ENCODE assay signal across 8 cellular contexts in the genomic region with DNA sequence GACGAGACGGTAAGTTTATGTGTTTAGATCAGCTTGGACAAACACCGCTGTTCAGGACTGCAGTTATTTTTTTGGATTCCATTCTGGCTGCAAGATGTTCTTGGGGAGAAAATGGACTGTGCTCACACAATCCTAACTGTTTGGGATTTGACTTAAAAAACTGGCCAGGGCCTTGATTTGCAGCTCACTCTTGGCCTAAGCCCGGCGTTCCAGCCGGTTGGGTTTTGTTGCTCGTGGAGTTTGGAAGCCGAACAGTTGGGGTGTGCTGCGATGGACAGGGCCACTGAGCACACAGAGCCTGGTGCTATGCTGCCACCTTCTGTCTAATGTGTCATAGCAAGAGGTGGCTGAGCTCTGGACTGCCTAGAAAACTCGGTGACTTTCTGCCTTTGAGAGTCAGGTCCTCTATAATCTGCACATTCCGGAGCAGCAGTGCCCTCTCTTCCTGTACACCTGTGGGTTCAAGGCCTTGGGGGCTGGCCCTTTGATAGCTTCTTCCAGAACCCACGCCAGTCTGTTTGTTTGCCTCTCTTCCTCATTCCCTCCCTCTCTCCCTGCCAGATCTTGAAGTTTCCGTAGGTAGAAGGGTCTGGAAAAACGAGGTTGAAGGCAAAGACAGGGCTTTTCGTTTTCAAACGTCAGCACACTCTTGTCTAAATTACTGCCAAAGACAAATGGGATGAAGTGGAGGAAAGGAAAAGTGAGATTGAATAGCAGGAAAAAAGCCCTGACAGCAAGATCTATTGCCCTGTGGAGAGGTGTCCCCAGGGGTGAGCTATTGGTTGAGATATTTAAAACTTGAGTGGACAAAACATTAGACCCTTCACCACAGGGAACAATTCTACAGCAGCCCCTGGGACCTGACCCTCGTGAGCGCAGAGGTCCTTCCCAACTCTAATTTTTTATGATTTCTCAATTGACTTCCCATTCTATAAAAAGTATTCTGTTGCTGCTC.
A peak's percentile ranks its signal among the peaks of the same experiment; 100 is the strongest.
DNase-seq lines count a peak whose midpoint lies in the region; ATAC-seq and TF ChIP-seq lines count a peak whose summit lies in the region.

No MANE protein-coding gene starts in this region.

- no peak overlapping the region for H4K8ac ChIP-seq in H9 (replicated peaks; ENCODE audit: insufficient read length, low read depth, low read length)

- TF ChIP-seq CTCF in H9 (conservative IDR thresholded peaks at IDR 0.05) (peak; percentile 90), right atrium auricular region (IDR thresholded peaks at IDR 0.05) (peak; percentile 61 to 91)

- H2AFZ ChIP-seq in H9 (ENCODE audit: low read length): no peak overlapping the region

- H3K14ac ChIP-seq in H9 (ENCODE audit: insufficient read depth, low read length): no peak overlapping the region

- H3K27ac ChIP-seq in H9 (ENCODE audit: insufficient read length, low read depth, low read length) (no peak overlapping the region), right atrium auricular region (peak overlapping the region; percentile 31 to 51)

- H2BK15ac ChIP-seq in H9 (ENCODE audit: low read depth, low read length): no peak overlapping the region

- H3K18ac ChIP-seq in H9 (ENCODE audit: insufficient read length, low read depth, low read length): no peak overlapping the region

- no peaks in the 10 kb centered on the region for H3K27me3 ChIP-seq in H9 (ENCODE audit: insufficient read depth, low read length)
- no peaks in the 10 kb centered on the region for H3K27me3 ChIP-seq in right atrium auricular region

- H2AK5ac ChIP-seq in H9 (ENCODE audit: insufficient read length, low read length): no peak overlapping the region

- no peaks in the 10 kb centered on the region for H3K23me2 ChIP-seq in H9 (ENCODE audit: insufficient read length, low read depth, low read length, poor library complexity, severe bottlenecking)

- H3K4me3 Mint-ChIP-seq in H9: no peak overlapping the region

- H3K9ac ChIP-seq in H9 (ENCODE audit: extremely low read depth, insufficient read length, low read length): no peak overlapping the region

- no peak overlapping the region for H2BK20ac ChIP-seq in H9 (ENCODE audit: low read depth, low read length, poor library complexity, severe bottlenecking)

- H2BK12ac ChIP-seq in H9 (ENCODE audit: insufficient read length, low read depth, low read length): no peak overlapping the region

- no peaks in the 10 kb centered on the region for H3K79me2 ChIP-seq in H9 (ENCODE audit: insufficient read depth, low read length)

- no CpG with 5 or more reads among the region's 18 CpGs for WGBS in H9 (ENCODE audit: extremely low coverage, insufficient read length, low lambda C conversion rate)

- no peak overlapping the region for H3K27ac Mint-ChIP-seq in H9

- no peaks in the 10 kb centered on the region for H3K9me3 ChIP-seq in H9 (ENCODE audit: control insufficient read depth, low read depth, low read length)
- H3K9me3 ChIP-seq in right atrium auricular region: no peaks in the 10 kb centered on the region

- ATAC-seq in sciatic nerve (peak; percentile 99), HG03025 (IDR thresholded peaks at IDR 0.05; ENCODE audit: low FRiP score, unreplicated experiment) (no peak)

- peaks cover 3 to 6% of the 10 kb centered on the region in 2 experiments for H3K4me1 Mint-ChIP-seq in H9

- DNase-seq in G401 (ENCODE audit: low spot score): peak; percentile 74
- peak; percentile 83 for DNase-seq in H9
- DNase-seq in MV-4-11 (lab: John Stamatoyannopoulos, UW): peak; percentile 66
- DNase-seq in SW480 (ENCODE audit: low spot score): peak; percentile 78
- DNase-seq in amygdala (lab: John Stamatoyannopoulos, UW): peak in 55 of 56 donors; percentile 9 to 89 (median 69)
- peak; percentile 93 for DNase-seq in right atrium auricular region (ENCODE audit: low spot score)
- peak; percentile 88 for DNase-seq in sciatic nerve (ENCODE audit: low spot score)

- no peak overlapping the region for H4K5ac ChIP-seq in H9 (ENCODE audit: insufficient read length, low read depth, low read length)

- no peak overlapping the region for H3T11ph ChIP-seq in H9 (ENCODE audit: low read length)

- H4K91ac ChIP-seq in H9 (ENCODE audit: insufficient read length, low read depth, low read length): no peak overlapping the region

- H2BK5ac ChIP-seq in H9 (ENCODE audit: insufficient read length, low read length): no peak overlapping the region

- H3K79me1 ChIP-seq in H9 (ENCODE audit: insufficient read depth, low read depth, low read length, poor library complexity, severe bottlenecking): no peaks in the 10 kb centered on the region

- H3K9me3 Mint-ChIP-seq in H9: no peaks in the 10 kb centered on the region

- no peak overlapping the region for H3K23ac ChIP-seq in H9 (ENCODE audit: insufficient read length, low read depth, low read length)

- no peak overlapping the region for H2BK120ac ChIP-seq in H9 (ENCODE audit: low read depth, low read length, poor library complexity, severe bottlenecking)

- no peaks in the 10 kb centered on the region for H3K36me3 Mint-ChIP-seq in H9 (ENCODE audit: insufficient read depth in 1 of 3, low read depth in 3 of 3)

- no peaks in the 10 kb centered on the region for H4K20me1 ChIP-seq in H9 (ENCODE audit: control insufficient read depth, insufficient read depth, insufficient read length)

- intact Hi-C loops in sciatic nerve (cut with DNase I): no loop called here

- no peaks in the 10 kb centered on the region for H3K4me1 ChIP-seq in H9 (ENCODE audit: insufficient read depth, low read length)
- H3K4me1 ChIP-seq in right atrium auricular region: peaks cover 0 to 15% of the 10 kb centered on the region in 2 donors

- no peaks in the 10 kb centered on the region for H3K36me3 ChIP-seq in right atrium auricular region

- in situ Hi-C loops in G401 (cut with HindIII; ENCODE audit: low sequenced_read_pairs): no loop called here

- H3K4ac ChIP-seq in H9 (ENCODE audit: low read depth, low read length): no peak overlapping the region

- peaks cover 19% of the 10 kb centered on the region for H3K27me3 Mint-ChIP-seq in H9 (ENCODE audit: low read depth)

- no peak overlapping the region for H3K4me2 ChIP-seq in H9 (ENCODE audit: insufficient read depth, insufficient read length, low read length)

- H3K56ac ChIP-seq in H9 (ENCODE audit: insufficient read length, low read depth, low read length): no peak overlapping the region

- H3K4me3 ChIP-seq in right atrium auricular region: no peak overlapping the region
